Comparison of ENCODE assay signal across 13 cellular contexts in genomic region chr6:130933712-130934200, GRCh38.
DNase-seq lines count a peak whose midpoint lies in the region; FAIRE-seq and TF ChIP-seq lines count a peak whose summit lies in the region.
"Had no signal": no experiment of that assay in that cellular context is flagged by ENCODE, and none has a peak within 500 bp of the region (broad histone marks: within the 10 kb centered on the region; RNA-seq: fewer than 3 reads in every experiment).

No MANE protein-coding gene starts in this region.

- no peak overlapping the region for H4K12ac ChIP-seq in trophoblast cell (ENCODE audit: low read depth, low read length)

- no peak overlapping the region for H3K4ac ChIP-seq in trophoblast cell (ENCODE audit: low read depth, low read length)

- no peak overlapping the region for H2AFZ ChIP-seq in trophoblast cell (ENCODE audit: insufficient read depth, low read length, poor library complexity)

- H3K27me3 ChIP-seq in SJCRH30 (no peaks in the 10 kb centered on the region), trophoblast cell (ENCODE audit: insufficient read depth, low read length) (no peaks in the 10 kb centered on the region)

- no peak overlapping the region for H4K8ac ChIP-seq in trophoblast cell (ENCODE audit: low read depth, low read length)

- intact Hi-C loops in head of caudate nucleus (cut with DNase I): no loop called here

- H4K91ac ChIP-seq in trophoblast cell (ENCODE audit: low read depth, low read length): no peak overlapping the region

- H2AK5ac ChIP-seq in trophoblast cell (ENCODE audit: low read length): no peak overlapping the region

- H3K4me1 ChIP-seq in SJCRH30 (peaks cover 42% of the 10 kb centered on the region), trophoblast cell (ENCODE audit: control insufficient read depth in 1 of 2, insufficient read depth in 2 of 2, low read length in 2 of 2) (peaks cover 4 to 6% of the 10 kb centered on the region in 2 experiments)

- H3K9me3 Mint-ChIP-seq in activated T-cell treated with anti-CD3 and anti-CD28 coated beads, Interleukin-2, amount 50 U/mL, for 24 hours: no peaks in the 10 kb centered on the region

- no peak overlapping the region for H3K27ac Mint-ChIP-seq in activated T-cell treated with anti-CD3 and anti-CD28 coated beads, Interleukin-2, amount 50 U/mL, for 24 hours
- H3K27ac Mint-ChIP-seq: stimulated activated effector memory CD8-positive, alpha-beta T cell treated with anti-CD3 and anti-CD28 coated beads, Interleukin-12 subunit alpha, Interleukin-12 subunit beta, amount 100 ng/mL, for 72 hours had no signal

- DNase-seq in COLO829 (ENCODE audit: low spot score) (peak; percentile 63), SJCRH30 (peak; percentile 58 to 72), head of caudate nucleus (peak in 25 of 42 donors; percentile 21 to 66 (median 44)), trophoblast cell (peak in 1 of 2 donors; percentile 55), H54 (ENCODE audit: insufficient read length, low spot score) (no peak), GM12892 (ENCODE audit: insufficient read length) (no peak), glomerular visceral epithelial cell (ENCODE audit: extremely low spot score) (no peak)
- no peak for DNase-seq in activated T-cell treated with anti-CD3 and anti-CD28 coated beads, Interleukin-2, amount 50 U/mL, for 24 hours
- DNase-seq: activated effector memory CD4-positive, alpha-beta T cell treated with Interleukin-2 at 50 U/mL for 16 hours; MM.1S had no signal

- no peak overlapping the region for H3K18ac ChIP-seq in trophoblast cell (ENCODE audit: low read length)

- H3K4me3 Mint-ChIP-seq in activated T-cell treated with anti-CD3 and anti-CD28 coated beads, Interleukin-2, amount 50 U/mL, for 24 hours: no peak overlapping the region
- H3K4me3 Mint-ChIP-seq: stimulated activated effector memory CD8-positive, alpha-beta T cell treated with anti-CD3 and anti-CD28 coated beads, Interleukin-12 subunit alpha, Interleukin-12 subunit beta, amount 100 ng/mL, for 72 hours had no signal

- H2BK120ac ChIP-seq in trophoblast cell (ENCODE audit: insufficient read depth, low read length, poor library complexity): no peak overlapping the region

- peak overlapping the region; percentile 5 for H3K4me2 ChIP-seq in trophoblast cell (ENCODE audit: low read length)

- no peak overlapping the region for H2BK5ac ChIP-seq in trophoblast cell (ENCODE audit: low read depth, low read length, poor library complexity)

- H3K9ac ChIP-seq in trophoblast cell (ENCODE audit: low read length): no peak overlapping the region

- H3K9me3 ChIP-seq in SJCRH30 (replicated peaks) (no peaks in the 10 kb centered on the region), trophoblast cell (ENCODE audit: insufficient read depth, low read depth, low read length) (no peaks in the 10 kb centered on the region)

- H3K79me2 ChIP-seq in trophoblast cell (ENCODE audit: control insufficient read depth, insufficient read depth, low read length, poor library complexity): no peaks in the 10 kb centered on the region

- no peaks in the 10 kb centered on the region for H3K27me3 Mint-ChIP-seq in activated T-cell treated with anti-CD3 and anti-CD28 coated beads, Interleukin-2, amount 50 U/mL, for 24 hours

- WGBS in trophoblast cell (ENCODE audit: extremely low coverage, insufficient coverage, insufficient read length): no CpG with 5 or more reads among the region's 6 CpGs

- no peak overlapping the region for H3K23ac ChIP-seq in trophoblast cell (ENCODE audit: low read length)

- H3K4me1 Mint-ChIP-seq in activated T-cell treated with anti-CD3 and anti-CD28 coated beads, Interleukin-2, amount 50 U/mL, for 24 hours (ENCODE audit: low read depth): no peaks in the 10 kb centered on the region
- H3K4me1 Mint-ChIP-seq: stimulated activated effector memory CD8-positive, alpha-beta T cell treated with anti-CD3 and anti-CD28 coated beads, Interleukin-12 subunit alpha, Interleukin-12 subunit beta, amount 100 ng/mL, for 72 hours had no signal

- no peak overlapping the region for H2BK12ac ChIP-seq in trophoblast cell (ENCODE audit: low read length)

- TF ChIP-seq POLR2A in H54 (IDR thresholded peaks at IDR 0.05; ENCODE audit: low read depth, low read length): no peak
- TF ChIP-seq POLR2A in GM12892 (IDR thresholded peaks at IDR 0.05; ENCODE audit: low read depth, low read length): no peak

- H3K4me3 ChIP-seq in SJCRH30 (no peak overlapping the region), trophoblast cell (ENCODE audit: low read depth, low read length) (no peak overlapping the region)
- H3K4me3 ChIP-seq: lung had no signal

- H3K79me1 ChIP-seq in trophoblast cell (ENCODE audit: low read length): no peaks in the 10 kb centered on the region

- no peak overlapping the region for H3K14ac ChIP-seq in trophoblast cell (ENCODE audit: low read length)

- H3K36me3 ChIP-seq in SJCRH30 (peaks cover 2% of the 10 kb centered on the region; the same call in 1 of the 2 replicates), trophoblast cell (ENCODE audit: control insufficient read depth in 1 of 2, insufficient read depth in 2 of 2, low read length in 2 of 2) (no peaks in the 10 kb centered on the region)

- H3K27ac ChIP-seq in SJCRH30: no peak overlapping the region
- no peak overlapping the region for H3K27ac ChIP-seq in trophoblast cell (ENCODE audit: low read depth, low read length)

- FAIRE-seq in H54 (lab: Jason Lieb, UNC): no peak
- no peak for FAIRE-seq in GM12892 (lab: Jason Lieb, UNC)
- FAIRE-seq: GM12891 had no signal

- no peaks in the 10 kb centered on the region for H3K36me3 Mint-ChIP-seq in activated T-cell treated with anti-CD3 and anti-CD28 coated beads, Interleukin-2, amount 50 U/mL, for 24 hours (ENCODE audit: low read depth)
- H3K36me3 Mint-ChIP-seq: stimulated activated effector memory CD8-positive, alpha-beta T cell treated with anti-CD3 and anti-CD28 coated beads, Interleukin-12 subunit alpha, Interleukin-12 subunit beta, amount 100 ng/mL, for 72 hours had no signal

Comparison
In these comparisons a context has a peak if more than half of its experiments do, and no peak if none do; other contexts are left out.
1. DNase-seq: peak in COLO829 (single experiment), SJCRH30 (2 of 2) and head of caudate nucleus (25 of 42); none in H54 (single experiment), GM12892 (single experiment), glomerular visceral epithelial cell (single experiment) and activated T-cell treated with anti-CD3 and anti-CD28 coated beads, Interleukin-2, amount 50 U/mL, for 24 hours (single experiment).